Comparison of ENCODE assay signal across 1 cellular context in the genomic region with DNA sequence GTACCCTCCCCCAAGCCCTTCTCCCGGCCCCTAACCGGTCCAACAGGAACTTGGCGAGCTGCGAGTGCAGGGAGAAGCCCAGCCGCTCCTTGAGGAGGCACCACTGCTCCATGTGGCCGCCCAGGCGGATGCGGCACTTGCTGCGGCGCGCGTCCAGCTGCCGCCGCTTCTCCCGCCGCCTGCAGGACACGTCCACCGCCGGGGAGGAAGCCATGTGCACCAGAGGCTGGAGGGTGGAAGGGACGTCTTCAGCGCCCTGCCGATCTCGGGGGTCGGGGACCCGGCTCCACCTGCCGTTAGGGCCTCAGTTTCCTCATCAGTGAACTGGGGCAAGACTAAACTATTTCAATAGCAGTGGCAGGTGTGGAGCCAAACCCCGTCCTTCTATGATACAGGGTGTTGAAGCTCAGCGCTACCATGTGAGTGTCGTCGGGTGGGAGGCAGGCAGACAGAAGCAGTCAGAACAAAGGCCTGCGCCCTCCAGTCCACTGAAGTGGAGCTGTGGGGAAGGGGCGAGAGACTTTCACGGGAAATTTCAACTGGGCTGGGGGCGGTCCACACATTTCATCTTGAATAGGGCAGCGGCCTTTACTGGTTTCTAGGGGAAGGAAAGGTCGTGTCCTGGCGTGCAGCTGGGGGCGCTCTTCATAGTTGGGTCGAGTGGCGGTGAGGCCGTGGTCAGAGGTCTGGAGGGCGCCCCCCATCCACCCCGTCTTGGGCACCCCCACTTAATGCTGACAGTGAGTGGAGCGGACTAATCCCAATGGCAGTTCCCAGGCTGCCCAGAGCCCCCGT.
A peak's percentile ranks its signal among the peaks of the same experiment; 100 is the strongest.
TF ChIP-seq lines count a peak whose summit lies in the region.

No MANE protein-coding gene starts in this region.

TF ChIP-seq in endothelial cell of umbilical vein, 7 proteins besides CTCF, POLR2A, EP300 and RAD21:
- TF ChIP-seq, protein P1, sequence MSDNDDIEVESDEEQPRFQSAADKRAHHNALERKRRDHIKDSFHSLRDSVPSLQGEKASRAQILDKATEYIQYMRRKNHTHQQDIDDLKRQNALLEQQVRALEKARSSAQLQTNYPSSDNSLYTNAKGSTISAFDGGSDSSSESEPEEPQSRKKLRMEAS (IDR thresholded peaks at IDR 0.05; ENCODE audit: insufficient read depth, insufficient read length), result peak; percentile 63
- TF ChIP-seq JUN (IDR thresholded peaks at IDR 0.05; ENCODE audit: borderline replicate concordance, insufficient read depth, insufficient read length, low read depth), result no peak
- TF ChIP-seq FOS (IDR thresholded peaks at IDR 0.05; ENCODE audit: borderline replicate concordance, insufficient read depth, low read length), result no peak
- TF ChIP-seq MYC (IDR thresholded peaks at IDR 0.05; ENCODE audit: low read depth, low read length), result peak; percentile 68
- TF ChIP-seq EZH2 (IDR thresholded peaks at IDR 0.05; ENCODE audit: borderline replicate concordance, low read depth, low read length, severe bottlenecking), result no peak
- no peak for TF ChIP-seq GATA2 (IDR thresholded peaks at IDR 0.05; ENCODE audit: insufficient read depth, insufficient read length, low read depth, low read length)
- TF ChIP-seq POLR2AphosphoS5 (IDR thresholded peaks at IDR 0.05; ENCODE audit: insufficient read depth, low read depth, low read length), result no peak
